ENCODE assay signal across 12 cellular contexts in genomic region chr1:20494609-20495311, GRCh38. TPM values are rescaled to one million over a fixed set of nuclear protein-coding genes. Genes with fewer than 3 reads are reported as not detected.
DNase-seq lines count a peak whose midpoint lies in the region; ATAC-seq, FAIRE-seq and TF ChIP-seq lines count a peak whose summit lies in the region.
"Had no signal": no experiment of that assay in that cellular context is flagged by ENCODE, and none has a peak within 500 bp of the region (broad histone marks: within the 10 kb centered on the region; RNA-seq: fewer than 3 reads in every experiment).

No MANE protein-coding gene starts in this region.

- H3K36me3 Mint-ChIP-seq in activated T-cell treated with anti-CD3 and anti-CD28 coated beads, Interleukin-2, amount 50 U/mL, for 72 hours (ENCODE audit: insufficient read depth in 2 of 2): peaks cover 0 to 1% of the 10 kb centered on the region in 2 donors

- no peak for ATAC-seq in Right ventricle myocardium superior (ENCODE audit: poor library complexity)
- no peak for ATAC-seq in HG03108 (IDR thresholded peaks at IDR 0.05; ENCODE audit: unreplicated experiment)
- no peak for ATAC-seq in activated T-cell treated with anti-CD3 and anti-CD28 coated beads, Interleukin-2, amount 50 U/mL, for 72 hours (replicated peaks in 1 of 2)
- ATAC-seq: activated T-cell treated with anti-CD3 and anti-CD28 coated beads, Interleukin-2, amount 50 U/mL, for 4 hours had no signal

- H3K27ac Mint-ChIP-seq in activated T-cell treated with anti-CD3 and anti-CD28 coated beads, Interleukin-2, amount 50 U/mL, for 72 hours: no peak overlapping the region
- H3K27ac Mint-ChIP-seq: T-helper 2 cell treated with Interferon-gamma antibody and Interleukin-4, amounts not matched to agents 5 μg/mL and 100 μg/mL, for 36 hours had no signal

- TF ChIP-seq CTCF in VCaP (conservative IDR thresholded peaks at IDR 0.05): no peak
- no peak for TF ChIP-seq CTCF in foreskin fibroblast (IDR thresholded peaks at IDR 0.05; ENCODE audit: low read depth, low read length)

- H3K27me3 Mint-ChIP-seq in activated T-cell treated with anti-CD3 and anti-CD28 coated beads, Interleukin-2, amount 50 U/mL, for 72 hours (ENCODE audit: low read depth): peaks cover 21% of the 10 kb centered on the region

- H3K9me3 Mint-ChIP-seq in activated T-cell treated with anti-CD3 and anti-CD28 coated beads, Interleukin-2, amount 50 U/mL, for 72 hours: no peaks in the 10 kb centered on the region
- H3K9me3 Mint-ChIP-seq: activated T-cell treated with anti-CD3 and anti-CD28 coated beads, Interleukin-2, amount 50 U/mL, for 4 hours; T-helper 2 cell treated with Interferon-gamma antibody and Interleukin-4, amounts not matched to agents 5 μg/mL and 100 μg/mL, for 36 hours had no signal

- H3K27ac ChIP-seq in VCaP: peak overlapping the region; percentile 72
- H3K27ac ChIP-seq: transverse colon had no signal

- no peaks in the 10 kb centered on the region for H3K4me1 Mint-ChIP-seq in activated T-cell treated with anti-CD3 and anti-CD28 coated beads, Interleukin-2, amount 50 U/mL, for 72 hours (ENCODE audit: low read depth)

- peak; percentile 79 for FAIRE-seq in urothelium cell line (lab: Jason Lieb, UNC)

- H3K4me3 Mint-ChIP-seq in activated T-cell treated with anti-CD3 and anti-CD28 coated beads, Interleukin-2, amount 50 U/mL, for 72 hours: no peak overlapping the region
- H3K4me3 Mint-ChIP-seq: activated T-cell treated with anti-CD3 and anti-CD28 coated beads, Interleukin-2, amount 50 U/mL, for 4 hours; T-helper 2 cell treated with Interferon-gamma antibody and Interleukin-4, amounts not matched to agents 5 μg/mL and 100 μg/mL, for 36 hours had no signal

- DNase-seq in cardiac septum (ENCODE audit: low spot score) (peak; percentile 29), Right ventricle myocardium superior (no peak), foreskin fibroblast (peak; percentile 95), urothelium cell line (ENCODE audit: low spot score) (peak; percentile 63), putamen (ENCODE audit: low spot score) (no peak)
- no peak for DNase-seq in activated T-cell treated with anti-CD3 and anti-CD28 coated beads, Interleukin-2, amount 50 U/mL, for 72 hours
- DNase-seq: activated T-cell treated with anti-CD3 and anti-CD28 coated beads, Interleukin-2, amount 50 U/mL, for 4 hours; stimulated activated CD4-positive, alpha-beta T cell treated with anti-CD3 and anti-CD28 coated beads, Interleukin-4, amount 100 ng/mL, for 24 hours; transverse colon had no signal

- intact Hi-C loops in cardiac septum (cut with DNase I) (loop anchor here (5.0 kb wide), 2 partner anchors 132 to 522 kb away; no protein-coding TSS in a partner anchor), Right ventricle myocardium superior (cut with DNase I) (loop anchor here (5.0 to 10.0 kb wide), 3 partner anchors 132 to 580 kb away; no protein-coding TSS in a partner anchor)

- H3K4me3 ChIP-seq in foreskin fibroblast (ENCODE audit: low read depth in 1 of 2, low read length in 2 of 2): no peak overlapping the region
- H3K4me3 ChIP-seq: transverse colon had no signal

RNA-seq across cellular contexts. Expression of gene CAMK2N1, which starts 8.8 kb away (rescaled TPM):
- total RNA-seq in cardiac septum (11.7 TPM), Right ventricle myocardium superior (10.0 TPM)
- total RNA-seq in activated T-cell treated with anti-CD3 and anti-CD28 coated beads, Interleukin-2, amount 50 U/mL, for 72 hours: 1 to 10 TPM; 1.2 to 3.0 TPM

RNA-seq across cellular contexts. Expression of gene MUL1, which starts 13.2 kb away (rescaled TPM):
- total RNA-seq in cardiac septum (35.1 TPM), Right ventricle myocardium superior (42.1 TPM)
- total RNA-seq in activated T-cell treated with anti-CD3 and anti-CD28 coated beads, Interleukin-2, amount 50 U/mL, for 72 hours: 10 to 100 TPM; 17.0 to 20.1 TPM

RNA-seq across cellular contexts. Expression of gene FAM43B, which starts 57.6 kb away (rescaled TPM):
- total RNA-seq in cardiac septum: 3.9 TPM
- total RNA-seq in Right ventricle myocardium superior: 3.0 TPM
- not detected for total RNA-seq in activated T-cell treated with anti-CD3 and anti-CD28 coated beads, Interleukin-2, amount 50 U/mL, for 72 hours
- total RNA-seq: transverse colon had no signal

Comparison
In these comparisons a context has a peak if more than half of its experiments do, and no peak if none do; other contexts are left out.
1. DNase-seq: peak in cardiac septum (single experiment), foreskin fibroblast (2 of 2) and urothelium cell line (single experiment); none in Right ventricle myocardium superior (single experiment), activated T-cell treated with anti-CD3 and anti-CD28 coated beads, Interleukin-2, amount 50 U/mL, for 72 hours (0 of 2) and putamen (single experiment).